Comparison of ENCODE assay signal across 14 cellular contexts in the genomic region with DNA sequence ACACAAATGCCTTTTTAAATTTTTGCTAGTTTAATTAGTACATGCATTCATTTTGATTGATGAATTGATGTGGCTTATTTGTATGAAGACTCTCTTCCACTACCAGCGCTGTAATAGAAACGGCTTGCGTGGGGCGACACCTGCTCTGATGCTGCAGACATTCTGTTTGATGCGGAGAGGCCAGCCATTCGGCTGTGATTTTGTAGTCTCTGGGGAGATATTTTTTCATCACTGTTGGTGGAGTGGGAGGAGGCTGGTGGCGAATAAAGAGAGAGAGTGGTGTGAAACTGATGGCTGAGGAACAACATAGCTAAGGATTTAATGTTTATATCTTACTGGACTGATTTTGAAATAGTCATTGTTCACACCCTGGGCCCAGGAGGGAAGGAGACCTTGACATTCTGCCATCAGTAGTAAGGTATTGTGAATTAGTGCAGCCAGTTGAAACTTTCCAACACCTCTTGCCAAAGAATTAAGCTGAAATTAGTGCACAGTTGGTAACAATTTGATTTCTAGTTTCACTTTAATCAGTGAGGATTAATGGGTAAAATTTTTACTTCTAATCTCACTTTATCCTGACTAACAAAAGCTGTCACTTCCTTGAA.
A peak's percentile ranks its signal among the peaks of the same experiment; 100 is the strongest.
DNase-seq lines count a peak whose midpoint lies in the region; ATAC-seq and TF ChIP-seq lines count a peak whose summit lies in the region.
"Had no signal": no experiment of that assay in that cellular context is flagged by ENCODE, and none has a peak within 500 bp of the region (broad histone marks: within the 10 kb centered on the region; RNA-seq: fewer than 3 reads in every experiment).

No MANE protein-coding gene starts in this region.

- peaks cover 30% of the 10 kb centered on the region for H3K4me1 Mint-ChIP-seq in endothelial cell (ENCODE audit: unreplicated experiment)
- peaks cover 6% of the 10 kb centered on the region for H3K4me1 Mint-ChIP-seq in activated naive CD4-positive, alpha-beta T cell treated with anti-CD3 and anti-CD28 coated beads, Interleukin-2, amount 10 ng/mL, durations not matched to agents 7 days and 5 days

- H3K4me2 ChIP-seq in BLaER1: peak overlapping the region; percentile 75

- DNase-seq in NCI-H1694 (lab: John Stamatoyannopoulos, UW) (peak; percentile 55), heart right ventricle (no peak), endothelial cell (ENCODE audit: low spot score) (no peak), upper lobe of left lung (no peak), NCI-H345 treated with DMSO at 0.1 percent for 48 hours (lab: John Stamatoyannopoulos, UW; ENCODE audit: unreplicated experiment) (no peak)
- DNase-seq in activated naive CD4-positive, alpha-beta T cell treated with anti-CD3 and anti-CD28 coated beads, Interleukin-2, amount 10 ng/mL, durations not matched to agents 7 days and 5 days: no peak
- DNase-seq: activated T-cell treated with anti-CD3 and anti-CD28 coated beads, Interleukin-2, amount 50 U/mL, for 24 hours; body of pancreas; erythroblast; kidney; ovary had no signal

- H3K27ac Mint-ChIP-seq in endothelial cell (ENCODE audit: unreplicated experiment): no peak overlapping the region
- H3K27ac Mint-ChIP-seq in activated naive CD4-positive, alpha-beta T cell treated with anti-CD3 and anti-CD28 coated beads, Interleukin-2, amount 10 ng/mL, durations not matched to agents 7 days and 5 days: no peak overlapping the region
- H3K27ac Mint-ChIP-seq: activated T-cell treated with anti-CD3 and anti-CD28 coated beads, Interleukin-2, amount 50 U/mL, for 24 hours; type B pancreatic cell had no signal

- intact Hi-C loops in heart right ventricle (cut with DNase I): loop anchor here in 1 of 10 donors (5.0 kb wide), 1 partner anchor 34 kb away; no protein-coding TSS in a partner anchor

- TF ChIP-seq EP300 in upper lobe of left lung (IDR thresholded peaks at IDR 0.05): no peak

- H3K36me3 Mint-ChIP-seq in endothelial cell (ENCODE audit: low read depth, unreplicated experiment): no peaks in the 10 kb centered on the region
- H3K36me3 Mint-ChIP-seq in activated naive CD4-positive, alpha-beta T cell treated with anti-CD3 and anti-CD28 coated beads, Interleukin-2, amount 10 ng/mL, durations not matched to agents 7 days and 5 days: no peaks in the 10 kb centered on the region
- H3K36me3 Mint-ChIP-seq: type B pancreatic cell had no signal

- H3K9me3 Mint-ChIP-seq in endothelial cell (ENCODE audit: unreplicated experiment): no peaks in the 10 kb centered on the region
- no peaks in the 10 kb centered on the region for H3K9me3 Mint-ChIP-seq in activated naive CD4-positive, alpha-beta T cell treated with anti-CD3 and anti-CD28 coated beads, Interleukin-2, amount 10 ng/mL, durations not matched to agents 7 days and 5 days
- H3K9me3 Mint-ChIP-seq: activated T-cell treated with anti-CD3 and anti-CD28 coated beads, Interleukin-2, amount 50 U/mL, for 24 hours; type B pancreatic cell had no signal

- H3K9ac ChIP-seq in BLaER1: no peak overlapping the region

- WGBS in heart right ventricle, 2 donors: 66 to 67% methylated on average over 7 of the region's 7 CpGs
- 89 to 91% methylated on average over 7 of the region's 7 CpGs for WGBS in upper lobe of left lung, 2 donors

- H3K27me3 Mint-ChIP-seq in endothelial cell (ENCODE audit: unreplicated experiment): peaks cover 3% of the 10 kb centered on the region
- peaks cover 43% of the 10 kb centered on the region for H3K27me3 Mint-ChIP-seq in activated naive CD4-positive, alpha-beta T cell treated with anti-CD3 and anti-CD28 coated beads, Interleukin-2, amount 10 ng/mL, durations not matched to agents 7 days and 5 days

- H3K36me3 ChIP-seq in BLaER1: no peaks in the 10 kb centered on the region
- no peaks in the 10 kb centered on the region for H3K36me3 ChIP-seq in heart right ventricle
- H3K36me3 ChIP-seq in upper lobe of left lung: no peaks in the 10 kb centered on the region
- H3K36me3 ChIP-seq: ovary had no signal

- TF ChIP-seq CTCF in heart right ventricle (IDR thresholded peaks at IDR 0.05) (no peak), endothelial cell (IDR thresholded peaks at IDR 0.05; ENCODE audit: unreplicated experiment) (no peak), upper lobe of left lung (IDR thresholded peaks at IDR 0.05) (no peak)

- no peak overlapping the region for H3K4me3 Mint-ChIP-seq in endothelial cell (ENCODE audit: unreplicated experiment)
- H3K4me3 Mint-ChIP-seq in activated naive CD4-positive, alpha-beta T cell treated with anti-CD3 and anti-CD28 coated beads, Interleukin-2, amount 10 ng/mL, durations not matched to agents 7 days and 5 days: no peak overlapping the region
- H3K4me3 Mint-ChIP-seq: activated T-cell treated with anti-CD3 and anti-CD28 coated beads, Interleukin-2, amount 50 U/mL, for 24 hours; type B pancreatic cell had no signal

- peaks cover 74% of the 10 kb centered on the region for H3K4me1 ChIP-seq in BLaER1
- H3K4me1 ChIP-seq in heart right ventricle: peaks cover 3 to 57% (median 25%) of the 10 kb centered on the region in 9 donors
- peaks cover 0 to 15% (median 7%) of the 10 kb centered on the region in 4 donors for H3K4me1 ChIP-seq in upper lobe of left lung
- H3K4me1 ChIP-seq: body of pancreas had no signal

- no peak for TF ChIP-seq POLR2A in upper lobe of left lung (IDR thresholded peaks at IDR 0.05)

- ATAC-seq in HG02588 (IDR thresholded peaks at IDR 0.05; ENCODE audit: unreplicated experiment): peak; percentile 35
- no peak for ATAC-seq in heart right ventricle
- no peak for ATAC-seq in upper lobe of left lung (ENCODE audit: low FRiP score in 2 of 2)
- ATAC-seq: body of pancreas had no signal

- H3K9me3 ChIP-seq in BLaER1 (no peaks in the 10 kb centered on the region), heart right ventricle (no peaks in the 10 kb centered on the region), upper lobe of left lung (no peaks in the 10 kb centered on the region)
- H3K9me3 ChIP-seq: body of pancreas, ovary had no signal

- H3K27me3 ChIP-seq in BLaER1 (no peaks in the 10 kb centered on the region), heart right ventricle (peaks cover 0 to 33% (median 2%) of the 10 kb centered on the region in 7 donors), upper lobe of left lung (no peaks in the 10 kb centered on the region)
- H3K27me3 ChIP-seq: body of pancreas, ovary had no signal

- H3K27ac ChIP-seq in BLaER1 (peak overlapping the region; percentile 43), heart right ventricle (peak overlapping the region in 6 of 10 donors; percentile 1 to 64 (median 42)), upper lobe of left lung (no peak overlapping the region)
- H3K27ac ChIP-seq: body of pancreas had no signal

- CTCF ChIA-PET in activated naive CD4-positive, alpha-beta T cell treated with anti-CD3 and anti-CD28 coated beads, Interleukin-2, amount 10 ng/mL, durations not matched to agents 7 days and 5 days (lab: Charles Lee): interaction anchor here (1.2 kb wide), 1 partner anchor 61 kb away, joined by 4 read pairs; no protein-coding TSS in a partner anchor

- no peak overlapping the region for H3K4me3 ChIP-seq in BLaER1
- no peak overlapping the region for H3K4me3 ChIP-seq in heart right ventricle
- H3K4me3 ChIP-seq in upper lobe of left lung: no peak overlapping the region
- H3K4me3 ChIP-seq: body of pancreas, ovary had no signal

- no peaks in the 10 kb centered on the region for H4K20me1 ChIP-seq in BLaER1

Comparison
In these comparisons a context has a peak if more than half of its experiments do, and no peak if none do; other contexts are left out.
1. H3K27ac ChIP-seq: peak in BLaER1 (single experiment) and heart right ventricle (6 of 10); none in upper lobe of left lung (0 of 4).